ENCODE assay signal across 8 cellular contexts in genomic region chr6:136317023-136317649, GRCh38. TPM values are rescaled to one million over a fixed set of nuclear protein-coding genes. Genes with fewer than 3 reads are reported as not detected.
A peak's percentile ranks its signal among the peaks of the same experiment; 100 is the strongest.
DNase-seq lines count a peak whose midpoint lies in the region; ATAC-seq lines count a peak whose summit lies in the region.

No MANE protein-coding gene starts in this region.

- H3K9me3 ChIP-seq in effector memory CD4-positive, alpha-beta T cell (ENCODE audit: control insufficient read depth, low read length): no peaks in the 10 kb centered on the region

- H3K79me1 ChIP-seq in mesendoderm (ENCODE audit: low read length): no peaks in the 10 kb centered on the region

- no peaks in the 10 kb centered on the region for H3K36me3 ChIP-seq in effector memory CD4-positive, alpha-beta T cell (ENCODE audit: control insufficient read depth, insufficient read depth, low read length)
- no peaks in the 10 kb centered on the region for H3K36me3 ChIP-seq in mesendoderm (ENCODE audit: control insufficient read depth, insufficient read depth, low read length)

- H3K23ac ChIP-seq in mesendoderm (ENCODE audit: low read length): no peak overlapping the region

- H3K4me2 ChIP-seq in mesendoderm (ENCODE audit: low read length): no peak overlapping the region

- no peaks in the 10 kb centered on the region for H3K27me3 ChIP-seq in effector memory CD4-positive, alpha-beta T cell (replicated peaks; ENCODE audit: control insufficient read depth, insufficient read depth, low read length, poor library complexity, severe bottlenecking)
- H3K27me3 ChIP-seq in mesendoderm (ENCODE audit: insufficient read depth, low read length, poor library complexity): no peaks in the 10 kb centered on the region

- H3K4me3 ChIP-seq in effector memory CD4-positive, alpha-beta T cell (ENCODE audit: insufficient read depth, low read depth, low read length, poor library complexity, severe bottlenecking): no peak overlapping the region
- no peak overlapping the region for H3K4me3 ChIP-seq in mesendoderm (ENCODE audit: low read length)

- H4K8ac ChIP-seq in mesendoderm (ENCODE audit: low read depth, low read length): no peak overlapping the region

- H3K4me1 ChIP-seq in effector memory CD4-positive, alpha-beta T cell (ENCODE audit: control insufficient read depth, insufficient read depth, low read length, poor library complexity, severe bottlenecking): no peaks in the 10 kb centered on the region
- no peaks in the 10 kb centered on the region for H3K4me1 ChIP-seq in mesendoderm (ENCODE audit: control insufficient read depth, low read depth, low read length)

- H2AK5ac ChIP-seq in mesendoderm (ENCODE audit: low read length): no peak overlapping the region

- H3K18ac ChIP-seq in mesendoderm (ENCODE audit: low read length): no peak overlapping the region

- no peak overlapping the region for H4K5ac ChIP-seq in mesendoderm (ENCODE audit: low read length)

- H3K56ac ChIP-seq in mesendoderm (ENCODE audit: low read length): no peak overlapping the region

- H3K4ac ChIP-seq in mesendoderm (ENCODE audit: low read depth, low read length): no peak overlapping the region

- H3K27ac ChIP-seq in effector memory CD4-positive, alpha-beta T cell (ENCODE audit: insufficient read depth, low read length, poor library complexity, severe bottlenecking): no peak overlapping the region
- no peak overlapping the region for H3K27ac ChIP-seq in mesendoderm (ENCODE audit: low read depth, low read length)

- H3K79me2 ChIP-seq in mesendoderm (ENCODE audit: control insufficient read depth, insufficient read depth, low read length): no peaks in the 10 kb centered on the region

- no CpG with 5 or more reads among the region's 5 CpGs for WGBS in mesendoderm (ENCODE audit: extremely low coverage, insufficient coverage, low lambda C conversion rate)

- H2BK120ac ChIP-seq in mesendoderm (ENCODE audit: low read depth, low read length): no peak overlapping the region

- DNase-seq in activated gamma-delta T cell treated with Interleukin-2 at 50 U/mL for 16 hours: peak; percentile 57
- no peak for DNase-seq in activated gamma-delta T cell (lab: John Stamatoyannopoulos, UW)
- DNase-seq in NCI-H510A (lab: John Stamatoyannopoulos, UW): peak; percentile 44
- DNase-seq in activated CD4-positive, alpha-beta T cell treated with anti-CD3 and anti-CD28 coated beads, Interleukin-2, amount 50 U/mL, for 4 hours: peak; percentile 44 to 50
- DNase-seq in effector memory CD4-positive, alpha-beta T cell: peak; percentile 33 to 41 (median 36)
- peak; percentile 75 for DNase-seq in mesendoderm
- peak; percentile 6 to 19 for DNase-seq in stimulated activated CD8-positive, alpha-beta memory T cell treated with anti-CD3 and anti-CD28 coated beads, Interleukin-7, amount 100 ng/mL, for 1 hour (ENCODE audit: low read depth in 2 of 2)

- peak; percentile 76 for ATAC-seq in HG03175 (IDR thresholded peaks at IDR 0.05; ENCODE audit: unreplicated experiment)

- H2BK15ac ChIP-seq in mesendoderm (replicated peaks; ENCODE audit: low read depth): no peak overlapping the region

- no peak overlapping the region for H2BK5ac ChIP-seq in mesendoderm (ENCODE audit: low read length)

- no peak overlapping the region for H3K9ac ChIP-seq in mesendoderm (ENCODE audit: low read length)

RNA-seq across cellular contexts. Expression of gene BCLAF1, which starts 27.5 kb away (rescaled TPM):
- polyA plus RNA-seq in mesendoderm (2013, experiment 1 of 2): 221 TPM
- 213 TPM for polyA plus RNA-seq in mesendoderm (2013, experiment 2 of 2)
